9 cellular contexts compared by ENCODE assay signal in genomic region chrX:13151806-13152510, GRCh38.
DNase-seq lines count a peak whose midpoint lies in the region; TF ChIP-seq lines count a peak whose summit lies in the region.
"Had no signal": no experiment of that assay in that cellular context is flagged by ENCODE, and none has a peak within 500 bp of the region (broad histone marks: within the 10 kb centered on the region; RNA-seq: fewer than 3 reads in every experiment).

No MANE protein-coding gene starts in this region.

- CTCF ChIA-PET in CD8-positive, alpha-beta memory T cell (lab: Charles Lee): interaction anchor here (1.3 kb wide), 1 partner anchor 59 kb away, joined by 6 read pairs; no protein-coding TSS in a partner anchor

- in situ Hi-C loops in GM13977 (cut with MboI; ENCODE audit: low pct_unique_long_range_greater_than_20kb, low sequenced_read_pairs, unreplicated experiment): no loop called here

- POLR2A ChIA-PET in CD8-positive, alpha-beta memory T cell (lab: Charles Lee): no interaction called here

- H3K36me3 Mint-ChIP-seq in CD8-positive, alpha-beta memory T cell: peaks cover 0 to 9% (median 2%) of the 10 kb centered on the region in 3 donors
- peaks cover 5% of the 10 kb centered on the region for H3K36me3 Mint-ChIP-seq in nephron (ENCODE audit: low read depth)

- H3K27me3 ChIP-seq in CD8-positive, alpha-beta memory T cell (ENCODE audit: insufficient read depth, low read length, poor library complexity, severe bottlenecking): no peaks in the 10 kb centered on the region

- peaks cover 0 to 21% (median 14%) of the 10 kb centered on the region in 5 donors for H3K9me3 Mint-ChIP-seq in CD8-positive, alpha-beta memory T cell
- peaks cover 23% of the 10 kb centered on the region for H3K9me3 Mint-ChIP-seq in nephron

- H3K4me3 ChIP-seq in CD8-positive, alpha-beta memory T cell (ENCODE audit: low read length): no peak overlapping the region
- H3K4me3 ChIP-seq in choroid plexus epithelial cell (ENCODE audit: low read depth, low read length): no peak overlapping the region

- TF ChIP-seq POLR2A in erythroblast (IDR thresholded peaks at IDR 0.05; ENCODE audit: low read length): no peak

- no peaks in the 10 kb centered on the region for H3K36me3 ChIP-seq in CD8-positive, alpha-beta memory T cell (ENCODE audit: insufficient read depth, low read length)

- H3K9me3 ChIP-seq in CD8-positive, alpha-beta memory T cell (ENCODE audit: low read length): no peaks in the 10 kb centered on the region

- peak overlapping the region in 6 of 7 donors; percentile 14 to 73 (median 46) for H3K4me3 Mint-ChIP-seq in CD8-positive, alpha-beta memory T cell
- H3K4me3 Mint-ChIP-seq in nephron: no peak overlapping the region

- H3K27ac Mint-ChIP-seq in CD8-positive, alpha-beta memory T cell: peak overlapping the region; percentile 61 to 93 (median 84)
- peak overlapping the region; percentile 72 to 96 (median 91) for H3K27ac Mint-ChIP-seq in nephron

- peak overlapping the region; percentile 58 for H3K27ac ChIP-seq in CD8-positive, alpha-beta memory T cell (ENCODE audit: low read depth, low read length)

- DNase-seq in CD8-positive, alpha-beta memory T cell: peak in 4 of 5 donors; percentile 27 to 78 (median 74)
- peak; percentile 37 for DNase-seq in T follicular helper cell (ENCODE audit: low read depth)
- peak; percentile 51 for DNase-seq in choroid plexus epithelial cell (ENCODE audit: low read depth)
- no peak for DNase-seq in glomerular visceral epithelial cell (ENCODE audit: extremely low spot score)
- no peak for DNase-seq in GM13977 (ENCODE audit: low spot score)
- no peak for DNase-seq in GDM1 (lab: John Stamatoyannopoulos, UW)
- no peak for DNase-seq in erythroblast (lab: John Stamatoyannopoulos, UW)
- DNase-seq: NCI-H2171 had no signal

- TF ChIP-seq CTCF in choroid plexus epithelial cell (conservative IDR thresholded peaks at IDR 0.05; ENCODE audit: low read depth, low read length): no peak
- TF ChIP-seq CTCF in nephron (IDR thresholded peaks at IDR 0.05; ENCODE audit: unreplicated experiment in 3 of 3): no peak
- no peak for TF ChIP-seq CTCF in GM13977 (IDR thresholded peaks at IDR 0.05; ENCODE audit: extremely low read depth, insufficient read depth, missing control alignments)

- peaks cover 8 to 25% (median 18%) of the 10 kb centered on the region in 3 donors for H3K4me1 Mint-ChIP-seq in CD8-positive, alpha-beta memory T cell
- H3K4me1 Mint-ChIP-seq in nephron: peaks cover 12% of the 10 kb centered on the region

- peaks cover 0 to 14% of the 10 kb centered on the region in 2 donors for H3K27me3 Mint-ChIP-seq in CD8-positive, alpha-beta memory T cell
- no peaks in the 10 kb centered on the region for H3K27me3 Mint-ChIP-seq in nephron (ENCODE audit: low read depth)

- H3K4me1 ChIP-seq in CD8-positive, alpha-beta memory T cell (ENCODE audit: insufficient read depth, low read length): peaks cover 17% of the 10 kb centered on the region

Comparison
In these comparisons a context has a peak if more than half of its experiments do, and no peak if none do; other contexts are left out.
1. DNase-seq: peak in CD8-positive, alpha-beta memory T cell (4 of 5), T follicular helper cell (single experiment) and choroid plexus epithelial cell (single experiment); none in glomerular visceral epithelial cell (single experiment), GM13977 (single experiment), GDM1 (single experiment) and erythroblast (0 of 2).
2. H3K4me3 Mint-ChIP-seq: peak in CD8-positive, alpha-beta memory T cell (6 of 7); none in nephron (0 of 3).